In the genomic region with DNA sequence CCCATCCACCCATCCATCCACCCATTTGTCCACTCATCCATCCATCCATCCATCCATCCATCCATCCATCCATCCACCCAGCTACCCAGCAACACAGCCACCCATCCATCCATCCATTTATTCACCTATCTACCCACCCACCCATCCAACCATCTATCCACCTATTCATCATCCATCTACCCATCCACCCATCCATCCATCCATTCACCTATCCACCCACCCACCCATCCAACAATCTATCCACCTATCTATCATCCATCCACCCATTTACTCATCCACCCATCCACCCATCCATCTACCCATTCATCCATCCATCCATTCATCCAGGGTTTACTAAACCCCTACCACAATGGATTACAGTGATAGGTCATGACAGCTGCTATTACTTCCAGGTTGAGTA, we compare ENCODE assay signal across 1 cellular context.
TF ChIP-seq lines count a peak whose summit lies in the region.

No MANE protein-coding gene starts in this region.

TF ChIP-seq in IMR-90, 13 proteins besides CTCF, POLR2A, EP300 and RAD21 (continued from another document):
- TF ChIP-seq MXI1 (IDR thresholded peaks at IDR 0.05; ENCODE audit: borderline replicate concordance, low read depth, low read length) (no peak), CHD1 (IDR thresholded peaks at IDR 0.05; ENCODE audit: low read depth, low read length) (no peak), SMC3 (IDR thresholded peaks at IDR 0.05; ENCODE audit: low read depth, low read length) (no peak), RFX5 (IDR thresholded peaks at IDR 0.05; ENCODE audit: low read depth, low read length) (no peak), MAZ (IDR thresholded peaks at IDR 0.05; ENCODE audit: borderline replicate concordance, low read depth, low read length) (no peak), NFE2L2 (IDR thresholded peaks at IDR 0.05; ENCODE audit: low read depth, low read length) (no peak), CEBPB (IDR thresholded peaks at IDR 0.05; ENCODE audit: low read depth, low read length) (no peak), FOS (IDR thresholded peaks at IDR 0.05; ENCODE audit: low read depth, low read length) (no peak)
